In the genomic region with DNA sequence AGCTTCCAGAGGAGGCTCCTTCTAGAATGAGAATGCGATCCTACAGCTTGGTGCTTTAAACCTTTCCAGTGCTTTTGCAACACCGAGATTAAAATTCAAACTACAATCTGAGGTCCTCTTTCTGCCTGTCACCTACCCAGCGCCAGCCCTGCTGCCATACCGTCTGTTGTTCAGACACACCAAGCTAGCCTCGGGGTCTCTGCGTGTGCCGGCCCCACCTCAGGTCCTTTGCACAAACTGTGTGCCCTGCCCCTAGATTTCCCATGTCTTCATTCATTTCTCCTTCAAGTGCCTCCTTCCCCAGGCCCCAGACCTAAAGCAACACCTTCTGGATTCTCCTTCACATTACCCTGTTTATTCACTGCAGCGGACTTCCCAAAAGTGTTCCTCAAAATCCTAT, we compare ENCODE assay signal across 16 cellular contexts. TPM values are rescaled to one million over a fixed set of nuclear protein-coding genes. Genes with fewer than 3 reads are reported as not detected.
"Had no signal": no experiment of that assay in that cellular context is flagged by ENCODE, and none has a peak within 500 bp of the region (broad histone marks: within the 10 kb centered on the region; RNA-seq: fewer than 3 reads in every experiment).

No MANE protein-coding gene starts in this region.

- H3K4me3 Mint-ChIP-seq: activated CD4-positive, alpha-beta memory T cell treated with anti-CD3 and anti-CD28 coated beads, Interleukin-2, amount 10 ng/mL, durations not matched to agents 7 days and 5 days had no signal

- DNase-seq: activated CD4-positive, alpha-beta memory T cell treated with anti-CD3 and anti-CD28 coated beads, Interleukin-2, amount 10 ng/mL, durations not matched to agents 7 days and 5 days; left cardiac atrium; lower lobe of right lung; naive B cell; occipital lobe; right cardiac atrium; SW 1271; upper lobe of right lung had no signal

- H3K36me3 ChIP-seq: ascending aorta, esophagus muscularis mucosa, suprapubic skin had no signal

- H3K27me3 Mint-ChIP-seq: activated CD4-positive, alpha-beta memory T cell treated with anti-CD3 and anti-CD28 coated beads, Interleukin-2, amount 10 ng/mL, durations not matched to agents 7 days and 5 days; naive B cell; progenitor cell of endocrine pancreas had no signal

- ATAC-seq: left cardiac atrium, lower lobe of right lung, right cardiac atrium, upper lobe of right lung had no signal

- H3K27ac ChIP-seq: ascending aorta, esophagus muscularis mucosa, lower lobe of right lung, suprapubic skin, upper lobe of right lung had no signal

- H3K27me3 ChIP-seq: ascending aorta, esophagus muscularis mucosa, suprapubic skin, upper lobe of right lung had no signal

- H3K9me3 ChIP-seq: ascending aorta, esophagus muscularis mucosa, lower lobe of right lung, suprapubic skin, upper lobe of right lung had no signal

- H3K4me3 ChIP-seq: ascending aorta, esophagus muscularis mucosa, lower lobe of right lung, suprapubic skin, upper lobe of right lung had no signal

- H3K9me3 Mint-ChIP-seq: activated CD4-positive, alpha-beta memory T cell treated with anti-CD3 and anti-CD28 coated beads, Interleukin-2, amount 10 ng/mL, durations not matched to agents 7 days and 5 days; activated T-helper 2 cell treated with anti-CD3 and anti-CD28 coated beads, Interferon-gamma antibody, Interleukin-2, Interleukin-4, amounts not matched to agents 10 μg/mL and 5 μg/mL and 100 μg/mL, durations not matched to agents 14 hours and 24 hours and 36 hours; naive B cell had no signal

- H3K27ac Mint-ChIP-seq: progenitor cell of endocrine pancreas had no signal

- H3K4me1 ChIP-seq: ascending aorta, esophagus muscularis mucosa, lower lobe of right lung, suprapubic skin, upper lobe of right lung had no signal

RNA-seq across cellular contexts. Expression of gene HSH2D, which starts 11.1 kb away (rescaled TPM):
- total RNA-seq: ascending aorta, fibroblast of villous mesenchyme, occipital lobe had no signal

RNA-seq across cellular contexts. Expression of gene CIB3, which starts 18.8 kb away (rescaled TPM):
- total RNA-seq: activated CD4-positive, alpha-beta memory T cell treated with anti-CD3 and anti-CD28 coated beads, Interleukin-2, amount 10 ng/mL, durations not matched to agents 7 days and 5 days; activated T-helper 2 cell treated with anti-CD3 and anti-CD28 coated beads, Interferon-gamma antibody, Interleukin-2, Interleukin-4, amounts not matched to agents 10 μg/mL and 5 μg/mL and 100 μg/mL, durations not matched to agents 14 hours and 24 hours and 36 hours; ascending aorta; bronchial epithelial cell; esophagus muscularis mucosa; fibroblast of villous mesenchyme; left cardiac atrium; lower lobe of right lung; occipital lobe; progenitor cell of endocrine pancreas; right cardiac atrium; suprapubic skin; upper lobe of right lung had no signal
- polyA plus RNA-seq: right cardiac atrium, small intestine had no signal
